In genomic region chr1:201774983-201775344, GRCh38 we compare ENCODE assay signal across 25 cellular contexts. TPM values are rescaled to one million over a fixed set of nuclear protein-coding genes. Genes with fewer than 3 reads are reported as not detected.
DNase-seq lines count a peak whose midpoint lies in the region; ATAC-seq and TF ChIP-seq lines count a peak whose summit lies in the region.
"Had no signal": no experiment of that assay in that cellular context is flagged by ENCODE, and none has a peak within 500 bp of the region (broad histone marks: within the 10 kb centered on the region; RNA-seq: fewer than 3 reads in every experiment).

No MANE protein-coding gene starts in this region.

- H3K14ac ChIP-seq in mesenchymal stem cell (ENCODE audit: low read length in 2 of 2), result no peak overlapping the region

- H3K79me1 ChIP-seq in mesenchymal stem cell (replicated peaks; ENCODE audit: low read length, poor library complexity, severe bottlenecking), result peaks cover 34% of the 10 kb centered on the region

- no peak for ATAC-seq in heart right ventricle
- no peak for ATAC-seq in left ventricle myocardium superior
- no peak for ATAC-seq in GM18520 (IDR thresholded peaks at IDR 0.05; ENCODE audit: unreplicated experiment)
- ATAC-seq in HG03095 (IDR thresholded peaks at IDR 0.05; ENCODE audit: unreplicated experiment), result no peak
- ATAC-seq: activated naive CD4-positive, alpha-beta T cell treated with anti-CD3 and anti-CD28 coated beads, Interleukin-2, amount 50 U/mL, for 72 hours; activated T-helper 17 cell treated with anti-CD3 and anti-CD28 coated beads, Interleukin-2, amount 50 U/mL, for 72 hours; body of pancreas had no signal

- peak overlapping the region in 6 of 10 donors; percentile 17 to 84 (median 50) for H3K27ac ChIP-seq in heart right ventricle
- H3K27ac ChIP-seq in mesenchymal stem cell (ENCODE audit: low read length, poor library complexity, severe bottlenecking), result no peak overlapping the region
- H3K27ac ChIP-seq: body of pancreas, transverse colon, WERI-Rb-1 had no signal

- H2BK120ac ChIP-seq in mesenchymal stem cell (ENCODE audit: low read depth, low read length), result no peak overlapping the region

- no peak overlapping the region for H3K23ac ChIP-seq in mesenchymal stem cell (ENCODE audit: low read length in 2 of 2)

- intact Hi-C loops in heart right ventricle (cut with DNase I) (loop anchor here in 1 of 10 donors (5.0 kb wide), 1 partner anchor 33 kb away; no protein-coding TSS in a partner anchor), left ventricle myocardium superior (cut with micrococcal nuclease) (no loop called here)

- H2BK5ac ChIP-seq in mesenchymal stem cell (ENCODE audit: low read depth, low read length, poor library complexity, severe bottlenecking), result no peak overlapping the region

- WGBS in heart right ventricle, 2 donors, result 72 to 90% methylated on average over 1 of the region's 1 CpG
- WGBS in mesenchymal stem cell, result 100% methylated on average over 1 of the region's 1 CpG

- no peak overlapping the region for H4K8ac ChIP-seq in mesenchymal stem cell (ENCODE audit: low read length)

- no peak overlapping the region for H3K4ac ChIP-seq in mesenchymal stem cell (ENCODE audit: low read depth in 1 of 2, low read length in 2 of 2)

- no peak for TF ChIP-seq CTCF in heart right ventricle (IDR thresholded peaks at IDR 0.05)
- peak; percentile 25 for TF ChIP-seq CTCF in cardiac fibroblast (IDR thresholded peaks at IDR 0.05; ENCODE audit: low read depth, low read length)

- peak overlapping the region; percentile 37 for H3K9ac ChIP-seq in mesenchymal stem cell (ENCODE audit: low read length)

- H2AK5ac ChIP-seq in mesenchymal stem cell (ENCODE audit: low read length, severe bottlenecking), result no peak overlapping the region

- H3K36me3 ChIP-seq in heart right ventricle, result peaks cover 0 to 20% (median 0%) of the 10 kb centered on the region in 9 donors
- peaks cover 0 to 14% of the 10 kb centered on the region in 2 experiments for H3K36me3 ChIP-seq in mesenchymal stem cell (ENCODE audit: control insufficient read depth in 1 of 2, insufficient read depth in 2 of 2, low read depth in 1 of 2, low read length in 2 of 2)
- H3K36me3 ChIP-seq: transverse colon, WERI-Rb-1 had no signal

- H3K4me1 ChIP-seq in heart right ventricle, result peaks cover 0 to 97% (median 75%) of the 10 kb centered on the region in 9 donors
- H3K4me1 ChIP-seq in mesenchymal stem cell (ENCODE audit: control insufficient read depth, insufficient read depth, low read depth, low read length), result peaks cover 3% of the 10 kb centered on the region
- H3K4me1 ChIP-seq: body of pancreas had no signal

- H3K4me2 ChIP-seq in mesenchymal stem cell (ENCODE audit: low read length, poor library complexity, severe bottlenecking), result no peak overlapping the region

- H3K9me3 ChIP-seq in heart right ventricle (peaks cover 0 to 19% (median 11%) of the 10 kb centered on the region in 11 donors), mesenchymal stem cell (ENCODE audit: control insufficient read depth, low read length) (peaks cover 11% of the 10 kb centered on the region)

- H3K18ac ChIP-seq in mesenchymal stem cell (ENCODE audit: low read depth in 1 of 2, low read length in 2 of 2), result no peak overlapping the region

- DNase-seq in heart right ventricle (no peak), left ventricle myocardium superior (no peak), cardiac fibroblast (ENCODE audit: low read depth in 2 of 2) (no peak), mesenchymal stem cell (no peak), SKM-1 (lab: John Stamatoyannopoulos, UW; ENCODE audit: unreplicated experiment) (no peak)
- DNase-seq in activated CD4-positive, alpha-beta T cell treated with anti-CD3 and anti-CD28 coated beads, Interleukin-2, amount 50 U/mL, for 48 hours, result no peak
- DNase-seq: activated CD4-positive, alpha-beta T cell treated with anti-CD3 and anti-CD28 coated beads, Interleukin-2, amount 50 U/mL, for 1 hour; activated CD8-positive, alpha-beta memory T cell treated with anti-CD3 and anti-CD28 coated beads, Interleukin-2, amount 50 U/mL, for 4 hours; body of pancreas; dermis blood vessel endothelial cell; foreskin melanocyte; H7; hippocampal formation; NCI-H1417; NCI-H2107; NCI-H510A; NK-92 treated with Interleukin-12 subunit alpha and Interleukin-12 subunit beta, amount 100 ng/mL, for 24 hours; stimulated activated CD4-positive, alpha-beta T cell treated with anti-CD3 and anti-CD28 coated beads, Interleukin-4, amount 100 ng/mL, for 24 hours; stimulated activated naive CD4-positive, alpha-beta T cell treated with Interleukin-2 at 50 U/mL for 16 hours; transverse colon; WERI-Rb-1 had no signal

- no peak overlapping the region for H4K91ac ChIP-seq in mesenchymal stem cell (ENCODE audit: low read length)

- H3K27me3 ChIP-seq in heart right ventricle (no peaks in the 10 kb centered on the region), mesenchymal stem cell (ENCODE audit: control insufficient read depth in 1 of 2, insufficient read depth in 1 of 2, low read length in 2 of 2) (no peaks in the 10 kb centered on the region)
- H3K27me3 ChIP-seq: body of pancreas, transverse colon had no signal

- no peak overlapping the region for H2BK15ac ChIP-seq in mesenchymal stem cell (ENCODE audit: low read depth, poor library complexity, severe bottlenecking)

- no peak overlapping the region for H3K4me3 ChIP-seq in heart right ventricle
- H3K4me3 ChIP-seq in cardiac fibroblast (replicated peaks in 1 of 2; ENCODE audit: low read depth in 2 of 2, low read length in 2 of 2), result no peak overlapping the region
- H3K4me3 ChIP-seq in mesenchymal stem cell (ENCODE audit: insufficient read depth in 1 of 2, low read depth in 1 of 2, low read length in 2 of 2), result no peak overlapping the region
- H3K4me3 ChIP-seq: body of pancreas, transverse colon had no signal

- H2AFZ ChIP-seq in mesenchymal stem cell (ENCODE audit: low read depth, low read length), result no peak overlapping the region

- H2BK12ac ChIP-seq in mesenchymal stem cell (ENCODE audit: low read length in 2 of 2), result no peak overlapping the region

RNA-seq across cellular contexts. Expression of gene IPO9, which starts 54.0 kb away (rescaled TPM):
- 10 to 100 TPM; 21.9 to 31.4 (median 27.2) TPM for total RNA-seq in heart right ventricle
- polyA plus RNA-seq in heart right ventricle, result 10 to 100 TPM; 12.0 to 12.9 TPM
- total RNA-seq in left ventricle myocardium superior, result 22.1 TPM
- polyA plus RNA-seq in mesenchymal stem cell (2013, experiment 1 of 2), result 30.8 TPM
- polyA plus RNA-seq in mesenchymal stem cell (2013, experiment 2 of 2), result 34.0 TPM
